25 cellular contexts compared by ENCODE assay signal in the genomic region with DNA sequence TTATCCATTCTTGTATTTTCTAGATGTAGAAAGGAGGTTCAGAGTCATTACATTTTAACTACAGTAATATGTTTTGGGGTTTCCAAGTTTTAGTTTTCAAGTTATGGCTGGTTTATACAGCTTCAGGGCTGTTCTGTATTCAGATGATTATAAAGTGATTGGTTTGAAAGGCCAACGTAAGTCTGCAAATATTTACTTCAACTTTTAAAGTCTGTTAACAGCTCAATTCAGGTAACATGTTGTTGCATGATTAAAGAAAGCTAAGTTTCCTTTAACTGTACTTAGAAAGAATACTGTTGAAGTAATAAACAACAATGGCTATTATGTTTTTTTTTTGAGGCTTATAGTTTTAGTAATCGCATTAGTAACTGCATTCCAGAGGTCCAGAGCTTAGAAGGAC. TPM values are rescaled to one million over a fixed set of nuclear protein-coding genes. Genes with fewer than 3 reads are reported as not detected.
DNase-seq lines count a peak whose midpoint lies in the region; ATAC-seq, FAIRE-seq and TF ChIP-seq lines count a peak whose summit lies in the region.
"Had no signal": no experiment of that assay in that cellular context is flagged by ENCODE, and none has a peak within 500 bp of the region (broad histone marks: within the 10 kb centered on the region; RNA-seq: fewer than 3 reads in every experiment).

No MANE protein-coding gene starts in this region.

- DNase-seq in NCI-H82 (lab: John Stamatoyannopoulos, UW) (peak; percentile 51), epithelial cell of esophagus (ENCODE audit: low read depth) (peak; percentile 57), keratinocyte (ENCODE audit: low read depth, low spot score) (no peak), retinal pigment epithelial cell (ENCODE audit: low read depth) (peak; percentile 54), NCI-H526 treated with DMSO at 0.1 percent for 48 hours (lab: John Stamatoyannopoulos, UW) (no peak), amygdala (lab: John Stamatoyannopoulos, UW) (no peak)
- DNase-seq: CD8-positive, alpha-beta memory T cell; DMS 273 treated with DMSO at 0.1 percent for 48 hours; DND-41; H7; Kasumi-1; MV-4-11; NCI-H1105; NCI-H1436 treated with DMSO at 0.1 percent for 48 hours; NCI-H1930; NCI-H2107; NCI-H524; NCI-H774; PC-9; SJCRH30 had no signal

- TF ChIP-seq CTCF in epithelial cell of esophagus (IDR thresholded peaks at IDR 0.05; ENCODE audit: insufficient read depth, low read depth, low read length, missing control alignments): no peak
- TF ChIP-seq CTCF in keratinocyte (optimal IDR thresholded peaks at IDR 0.05 in 1 of 3, IDR thresholded peaks at IDR 0.05 in 1 of 3, conservative IDR thresholded peaks at IDR 0.05 in 1 of 3; ENCODE audit: extremely low read depth in 1 of 3, insufficient read depth in 2 of 3, low read length in 3 of 3): no peak
- TF ChIP-seq CTCF in retinal pigment epithelial cell (conservative IDR thresholded peaks at IDR 0.05; ENCODE audit: low read depth, low read length): no peak

- peak overlapping the region; percentile 59 for H2AFZ ChIP-seq in keratinocyte (ENCODE audit: control insufficient read depth, low read length)
- H2AFZ ChIP-seq: PC-9 had no signal

- H3K4me3 ChIP-seq in epithelial cell of esophagus (ENCODE audit: low read length) (no peak overlapping the region), keratinocyte (ENCODE audit: control insufficient read depth in 2 of 3, extremely low read depth in 1 of 3, insufficient read depth in 2 of 3, low read depth in 1 of 3, low read length in 3 of 3) (peak overlapping the region in 1 of 3 experiments; percentile 38), retinal pigment epithelial cell (ENCODE audit: low read length) (no peak overlapping the region)
- H3K4me3 ChIP-seq: K562, PC-9, SJCRH30 had no signal

- peaks cover 23% of the 10 kb centered on the region for H3K4me1 ChIP-seq in keratinocyte (ENCODE audit: control insufficient read depth, extremely low read depth, insufficient read depth, low read length)
- H3K4me1 ChIP-seq: SJCRH30 had no signal

- peak overlapping the region; percentile 22 for H3K9ac ChIP-seq in keratinocyte (ENCODE audit: control insufficient read depth, extremely low read depth, insufficient read depth, low read length)

- peak overlapping the region; percentile 83 for H3K4me2 ChIP-seq in keratinocyte (ENCODE audit: control insufficient read depth, extremely low read depth, insufficient read depth, low read depth, low read length)
- H3K4me2 ChIP-seq: PC-9 had no signal

- no peaks in the 10 kb centered on the region for H3K79me2 ChIP-seq in keratinocyte (ENCODE audit: control insufficient read depth, insufficient read depth, low read length)

- no peak for ATAC-seq in GM21515 (IDR thresholded peaks at IDR 0.05; ENCODE audit: unreplicated experiment)
- ATAC-seq: K562, Right ventricle myocardium inferior, SK-N-SH treated with all-trans-retinoic acid at 6 μM for 48 hours had no signal

- H4K20me1 ChIP-seq in keratinocyte (ENCODE audit: control insufficient read depth, extremely low read depth, insufficient read depth, low read length): no peaks in the 10 kb centered on the region

- dilution Hi-C loops in keratinocyte (cut with MboI; ENCODE audit: extremely low pct_ligation_motif_present, low sequenced_read_pairs): no loop called here

- H3K27me3 ChIP-seq in keratinocyte (ENCODE audit: control insufficient read depth, extremely low read depth, insufficient read depth, low read length): no peaks in the 10 kb centered on the region
- H3K27me3 ChIP-seq: SJCRH30 had no signal

- H3K9me3 ChIP-seq in keratinocyte (ENCODE audit: control insufficient read depth, low read depth, low read length): no peaks in the 10 kb centered on the region
- H3K9me3 ChIP-seq: SJCRH30 had no signal

- H3K36me3 ChIP-seq in keratinocyte (ENCODE audit: control insufficient read depth in 2 of 2, extremely low read depth in 1 of 2, insufficient read depth in 2 of 2, low read length in 2 of 2): no peaks in the 10 kb centered on the region
- H3K36me3 ChIP-seq: SJCRH30 had no signal

- H3K9me1 ChIP-seq in keratinocyte (ENCODE audit: control insufficient read depth, extremely low read depth, insufficient read depth, low read length): no peaks in the 10 kb centered on the region

- H3K27ac ChIP-seq in keratinocyte (ENCODE audit: control insufficient read depth, insufficient read depth, low read length): peak overlapping the region; percentile 72
- H3K27ac ChIP-seq: PC-9, SJCRH30 had no signal

- peak; percentile 61 for FAIRE-seq in keratinocyte (lab: Jason Lieb, UNC)
- FAIRE-seq: GM12892, K562 had no signal

RNA-seq across cellular contexts. Expression of a gene that starts 22.8 kb away (rescaled TPM):
- polyA plus RNA-seq in keratinocyte: 48.9 to 110 TPM (median 73.2 TPM) in 3 replicates
- 509 TPM for polyA plus RNA-seq in keratinocyte (2011; ENCODE audit: low read depth)
- polyA plus RNA-seq in keratinocyte (2011; cell fraction: cytosol; rRNA removed): 59.8 and 126 TPM in 2 replicates
- polyA plus RNA-seq in keratinocyte (2011; cell fraction: nucleus; rRNA removed): 231 and 232 TPM in 2 replicates
- polyA plus RNA-seq in keratinocyte (2012; ENCODE audit: low replicate concordance): 39.6 and 81.5 TPM in 2 replicates
- polyA minus RNA-seq in keratinocyte: 23.2 to 126 TPM (median 125 TPM) in 3 replicates
- 57.6 TPM for polyA minus RNA-seq in keratinocyte (2011; cell fraction: cytosol; rRNA and poly(A)+ RNA removed)
- polyA minus RNA-seq in keratinocyte (2011; cell fraction: nucleus; rRNA and poly(A)+ RNA removed): 78.8 and 209 TPM in 2 replicates

Comparison
In these comparisons a context has a peak if more than half of its experiments do, and no peak if none do; other contexts are left out.
1. DNase-seq: peak in NCI-H82 (single experiment), epithelial cell of esophagus (single experiment) and retinal pigment epithelial cell (single experiment); none in keratinocyte (single experiment), NCI-H526 treated with DMSO at 0.1 percent for 48 hours (single experiment) and amygdala (0 of 56).